26 cellular contexts compared by ENCODE assay signal in the genomic region with DNA sequence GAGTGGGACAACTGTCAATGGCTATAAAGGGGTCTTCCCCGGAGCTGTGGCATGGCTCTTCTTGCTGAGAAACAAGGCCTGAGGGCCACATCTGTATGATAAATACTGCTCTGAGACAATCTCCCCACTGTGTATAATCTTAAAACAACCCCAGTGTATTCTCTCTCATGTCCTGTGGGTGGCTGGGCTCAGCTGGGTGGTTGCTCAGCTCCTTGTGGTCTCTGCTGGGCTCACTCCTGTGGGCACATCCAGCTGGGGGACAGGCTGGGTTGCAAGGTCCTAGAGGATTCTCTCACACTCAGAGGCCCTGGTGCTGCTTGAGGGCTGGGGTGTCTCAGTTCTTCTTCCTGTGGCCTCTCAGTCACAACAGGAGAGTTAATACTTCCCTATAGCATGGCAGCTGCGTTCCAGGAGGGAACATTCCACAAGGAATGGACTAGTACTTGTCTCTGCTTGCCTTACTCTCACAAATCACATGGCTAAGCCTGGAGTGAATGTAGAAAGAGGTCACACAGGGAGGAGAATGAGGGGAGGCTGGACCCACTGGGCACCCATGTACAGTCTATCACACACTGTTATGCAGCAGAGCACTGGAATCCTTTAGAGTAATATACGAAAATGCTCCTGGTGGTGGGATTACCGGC.
"Had no signal": no experiment of that assay in that cellular context is flagged by ENCODE, and none has a peak within 500 bp of the region (broad histone marks: within the 10 kb centered on the region; RNA-seq: fewer than 3 reads in every experiment).

No MANE protein-coding gene starts in this region.

- ATAC-seq: activated T-cell treated with anti-CD3 and anti-CD28 coated beads, Interleukin-2, amount 50 U/mL, for 4 hours; PC-3; T-cell had no signal

- H3K27ac Mint-ChIP-seq: activated CD4-positive, alpha-beta memory T cell treated with anti-CD3 and anti-CD28 coated beads for 36 hours; activated CD4-positive, alpha-beta T cell treated with anti-CD3 and anti-CD28 coated beads, Interleukin-2, amount 10 ng/mL, durations not matched to agents 7 days and 5 days; activated naive CD4-positive, alpha-beta T cell treated with anti-CD3 and anti-CD28 coated beads for 36 hours; activated naive CD8-positive, alpha-beta T cell; brain; T-cell had no signal

- DNase-seq: activated CD4-positive, alpha-beta memory T cell treated with anti-CD3 and anti-CD28 coated beads for 36 hours; activated CD4-positive, alpha-beta T cell treated with anti-CD3 and anti-CD28 coated beads, Interleukin-2, amount 10 ng/mL, durations not matched to agents 7 days and 5 days; activated CD4-positive, CD25-positive, alpha-beta regulatory T cell; activated CD8-positive, alpha-beta memory T cell treated with anti-CD3 and anti-CD28 coated beads for 24 hours; activated gamma-delta T cell; activated naive CD4-positive, alpha-beta T cell treated with anti-CD3 and anti-CD28 coated beads for 36 hours; activated T-cell treated with anti-CD3 and anti-CD28 coated beads, Interleukin-2, amount 50 U/mL, for 4 hours; amygdala; cerebellar nuclear complex; Karpas-422; MM.1S; NCI-H1092 treated with DMSO at 0.1 percent for 48 hours; NCI-H1417 treated with DMSO at 0.1 percent for 48 hours; NCI-H1694; NCI-H2029; NCI-H2171 treated with DMSO at 0.1 percent for 48 hours; NCI-H226; NCI-H526 treated with DMSO at 0.1 percent for 48 hours; NCI-H82; PC-3; SHP77 treated with DMSO at 0.1 percent for 48 hours; T-cell; T-helper 2 cell; T1000 had no signal

- H3K4me3 Mint-ChIP-seq: activated CD4-positive, alpha-beta memory T cell treated with anti-CD3 and anti-CD28 coated beads for 36 hours; activated CD4-positive, alpha-beta T cell treated with anti-CD3 and anti-CD28 coated beads, Interleukin-2, amount 10 ng/mL, durations not matched to agents 7 days and 5 days; activated naive CD4-positive, alpha-beta T cell treated with anti-CD3 and anti-CD28 coated beads for 36 hours; activated naive CD8-positive, alpha-beta T cell; activated T-cell treated with anti-CD3 and anti-CD28 coated beads, Interleukin-2, amount 50 U/mL, for 4 hours; brain; T-cell had no signal

- H3K9me3 Mint-ChIP-seq: activated CD4-positive, alpha-beta T cell treated with anti-CD3 and anti-CD28 coated beads, Interleukin-2, amount 10 ng/mL, durations not matched to agents 7 days and 5 days; T-cell had no signal

- H3K27me3 Mint-ChIP-seq: activated CD4-positive, alpha-beta memory T cell treated with anti-CD3 and anti-CD28 coated beads for 36 hours; activated naive CD8-positive, alpha-beta T cell; T-cell had no signal

- H3K36me3 Mint-ChIP-seq: activated CD4-positive, alpha-beta memory T cell treated with anti-CD3 and anti-CD28 coated beads for 36 hours; activated naive CD8-positive, alpha-beta T cell; brain; T-cell had no signal
